2 cellular contexts compared by ENCODE assay signal in the genomic region with DNA sequence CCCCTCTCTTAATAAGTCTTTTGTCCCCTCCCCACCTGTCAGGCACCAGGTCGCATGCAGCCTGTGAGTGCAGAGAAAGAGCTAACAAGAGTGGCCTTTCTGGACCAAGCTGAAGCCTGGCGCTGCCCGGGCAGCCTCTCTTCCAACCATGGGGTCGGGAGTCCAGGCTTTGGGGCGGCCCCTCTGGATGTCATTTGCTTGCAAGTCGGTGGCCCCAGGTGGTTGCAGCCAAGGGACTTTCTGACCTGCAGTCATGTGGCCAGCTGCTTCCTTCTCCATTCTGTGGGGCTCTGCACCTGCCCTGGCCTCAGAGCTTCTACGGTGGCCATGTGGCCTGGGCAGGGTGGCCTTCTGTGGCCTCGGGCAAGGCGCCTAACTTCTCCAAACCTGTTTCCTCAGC.
TF ChIP-seq lines count a peak whose summit lies in the region.

No MANE protein-coding gene starts in this region.

TF ChIP-seq in H1, 55 proteins besides CTCF, POLR2A, EP300 and RAD21:
- TF ChIP-seq KDM4A (IDR thresholded peaks at IDR 0.05; ENCODE audit: low read depth, low read length, severe bottlenecking) = no peak
- TF ChIP-seq HDAC6 (IDR thresholded peaks at IDR 0.05; ENCODE audit: low read depth, low read length) = no peak
- TF ChIP-seq EZH2 (IDR thresholded peaks at IDR 0.05; ENCODE audit: low read depth, low read length, severe bottlenecking) = no peak
- no peak for TF ChIP-seq YY1 (IDR thresholded peaks at IDR 0.05; ENCODE audit: low read depth, low read length)
- TF ChIP-seq SP2 (IDR thresholded peaks at IDR 0.05; ENCODE audit: low read length) = no peak
- TF ChIP-seq NANOG (IDR thresholded peaks at IDR 0.05; ENCODE audit: insufficient read depth, low read depth, low read length, poor library complexity, severe bottlenecking) = no peak
- TF ChIP-seq, protein P1, sequence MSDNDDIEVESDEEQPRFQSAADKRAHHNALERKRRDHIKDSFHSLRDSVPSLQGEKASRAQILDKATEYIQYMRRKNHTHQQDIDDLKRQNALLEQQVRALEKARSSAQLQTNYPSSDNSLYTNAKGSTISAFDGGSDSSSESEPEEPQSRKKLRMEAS (IDR thresholded peaks at IDR 0.05) = no peak
- TF ChIP-seq CHD1 (IDR thresholded peaks at IDR 0.05; ENCODE audit: low read depth, low read length) = no peak
- TF ChIP-seq BRCA1 (IDR thresholded peaks at IDR 0.05; ENCODE audit: low read depth, low read length) = no peak
- no peak for TF ChIP-seq SRF (IDR thresholded peaks at IDR 0.05; ENCODE audit: low read depth, low read length)
- TF ChIP-seq, protein P2, sequence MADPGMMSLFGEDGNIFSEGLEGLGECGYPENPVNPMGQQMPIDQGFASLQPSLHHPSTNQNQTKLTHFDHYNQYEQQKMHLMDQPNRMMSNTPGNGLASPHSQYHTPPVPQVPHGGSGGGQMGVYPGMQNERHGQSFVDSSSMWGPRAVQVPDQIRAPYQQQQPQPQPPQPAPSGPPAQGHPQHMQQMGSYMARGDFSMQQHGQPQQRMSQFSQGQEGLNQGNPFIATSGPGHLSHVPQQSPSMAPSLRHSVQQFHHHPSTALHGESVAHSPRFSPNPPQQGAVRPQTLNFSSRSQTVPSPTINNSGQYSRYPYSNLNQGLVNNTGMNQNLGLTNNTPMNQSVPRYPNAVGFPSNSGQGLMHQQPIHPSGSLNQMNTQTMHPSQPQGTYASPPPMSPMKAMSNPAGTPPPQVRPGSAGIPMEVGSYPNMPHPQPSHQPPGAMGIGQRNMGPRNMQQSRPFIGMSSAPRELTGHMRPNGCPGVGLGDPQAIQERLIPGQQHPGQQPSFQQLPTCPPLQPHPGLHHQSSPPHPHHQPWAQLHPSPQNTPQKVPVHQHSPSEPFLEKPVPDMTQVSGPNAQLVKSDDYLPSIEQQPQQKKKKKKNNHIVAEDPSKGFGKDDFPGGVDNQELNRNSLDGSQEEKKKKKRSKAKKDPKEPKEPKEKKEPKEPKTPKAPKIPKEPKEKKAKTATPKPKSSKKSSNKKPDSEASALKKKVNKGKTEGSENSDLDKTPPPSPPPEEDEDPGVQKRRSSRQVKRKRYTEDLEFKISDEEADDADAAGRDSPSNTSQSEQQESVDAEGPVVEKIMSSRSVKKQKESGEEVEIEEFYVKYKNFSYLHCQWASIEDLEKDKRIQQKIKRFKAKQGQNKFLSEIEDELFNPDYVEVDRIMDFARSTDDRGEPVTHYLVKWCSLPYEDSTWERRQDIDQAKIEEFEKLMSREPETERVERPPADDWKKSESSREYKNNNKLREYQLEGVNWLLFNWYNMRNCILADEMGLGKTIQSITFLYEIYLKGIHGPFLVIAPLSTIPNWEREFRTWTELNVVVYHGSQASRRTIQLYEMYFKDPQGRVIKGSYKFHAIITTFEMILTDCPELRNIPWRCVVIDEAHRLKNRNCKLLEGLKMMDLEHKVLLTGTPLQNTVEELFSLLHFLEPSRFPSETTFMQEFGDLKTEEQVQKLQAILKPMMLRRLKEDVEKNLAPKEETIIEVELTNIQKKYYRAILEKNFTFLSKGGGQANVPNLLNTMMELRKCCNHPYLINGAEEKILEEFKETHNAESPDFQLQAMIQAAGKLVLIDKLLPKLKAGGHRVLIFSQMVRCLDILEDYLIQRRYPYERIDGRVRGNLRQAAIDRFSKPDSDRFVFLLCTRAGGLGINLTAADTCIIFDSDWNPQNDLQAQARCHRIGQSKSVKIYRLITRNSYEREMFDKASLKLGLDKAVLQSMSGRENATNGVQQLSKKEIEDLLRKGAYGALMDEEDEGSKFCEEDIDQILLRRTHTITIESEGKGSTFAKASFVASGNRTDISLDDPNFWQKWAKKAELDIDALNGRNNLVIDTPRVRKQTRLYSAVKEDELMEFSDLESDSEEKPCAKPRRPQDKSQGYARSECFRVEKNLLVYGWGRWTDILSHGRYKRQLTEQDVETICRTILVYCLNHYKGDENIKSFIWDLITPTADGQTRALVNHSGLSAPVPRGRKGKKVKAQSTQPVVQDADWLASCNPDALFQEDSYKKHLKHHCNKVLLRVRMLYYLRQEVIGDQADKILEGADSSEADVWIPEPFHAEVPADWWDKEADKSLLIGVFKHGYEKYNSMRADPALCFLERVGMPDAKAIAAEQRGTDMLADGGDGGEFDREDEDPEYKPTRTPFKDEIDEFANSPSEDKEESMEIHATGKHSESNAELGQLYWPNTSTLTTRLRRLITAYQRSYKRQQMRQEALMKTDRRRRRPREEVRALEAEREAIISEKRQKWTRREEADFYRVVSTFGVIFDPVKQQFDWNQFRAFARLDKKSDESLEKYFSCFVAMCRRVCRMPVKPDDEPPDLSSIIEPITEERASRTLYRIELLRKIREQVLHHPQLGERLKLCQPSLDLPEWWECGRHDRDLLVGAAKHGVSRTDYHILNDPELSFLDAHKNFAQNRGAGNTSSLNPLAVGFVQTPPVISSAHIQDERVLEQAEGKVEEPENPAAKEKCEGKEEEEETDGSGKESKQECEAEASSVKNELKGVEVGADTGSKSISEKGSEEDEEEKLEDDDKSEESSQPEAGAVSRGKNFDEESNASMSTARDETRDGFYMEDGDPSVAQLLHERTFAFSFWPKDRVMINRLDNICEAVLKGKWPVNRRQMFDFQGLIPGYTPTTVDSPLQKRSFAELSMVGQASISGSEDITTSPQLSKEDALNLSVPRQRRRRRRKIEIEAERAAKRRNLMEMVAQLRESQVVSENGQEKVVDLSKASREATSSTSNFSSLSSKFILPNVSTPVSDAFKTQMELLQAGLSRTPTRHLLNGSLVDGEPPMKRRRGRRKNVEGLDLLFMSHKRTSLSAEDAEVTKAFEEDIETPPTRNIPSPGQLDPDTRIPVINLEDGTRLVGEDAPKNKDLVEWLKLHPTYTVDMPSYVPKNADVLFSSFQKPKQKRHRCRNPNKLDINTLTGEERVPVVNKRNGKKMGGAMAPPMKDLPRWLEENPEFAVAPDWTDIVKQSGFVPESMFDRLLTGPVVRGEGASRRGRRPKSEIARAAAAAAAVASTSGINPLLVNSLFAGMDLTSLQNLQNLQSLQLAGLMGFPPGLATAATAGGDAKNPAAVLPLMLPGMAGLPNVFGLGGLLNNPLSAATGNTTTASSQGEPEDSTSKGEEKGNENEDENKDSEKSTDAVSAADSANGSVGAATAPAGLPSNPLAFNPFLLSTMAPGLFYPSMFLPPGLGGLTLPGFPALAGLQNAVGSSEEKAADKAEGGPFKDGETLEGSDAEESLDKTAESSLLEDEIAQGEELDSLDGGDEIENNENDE (IDR thresholded peaks at IDR 0.05; ENCODE audit: insufficient replicate concordance, low read length) = no peak
- no peak for TF ChIP-seq BACH1 (IDR thresholded peaks at IDR 0.05; ENCODE audit: low read length)
- no peak for TF ChIP-seq GTF2F1 (IDR thresholded peaks at IDR 0.05; ENCODE audit: borderline replicate concordance, low read depth, low read length)

TF ChIP-seq in liver, 16 proteins besides CTCF, POLR2A, EP300 and RAD21:
- TF ChIP-seq RXRA (IDR thresholded peaks at IDR 0.05) (peak in 1 of 2 donors; percentile 45), HNF4A (conservative IDR thresholded peaks at IDR 0.05) (peak in 1 of 2 donors; percentile 67), TAF1 (conservative IDR thresholded peaks at IDR 0.05) (no peak), NR2F2 (IDR thresholded peaks at IDR 0.05) (no peak), JUND (IDR thresholded peaks at IDR 0.05) (no peak), EGR1 (IDR thresholded peaks at IDR 0.05; ENCODE audit: low read depth in 2 of 2) (no peak), YY1 (IDR thresholded peaks at IDR 0.05) (no peak), SP1 (IDR thresholded peaks at IDR 0.05) (no peak)
- TF ChIP-seq, protein P3, sequence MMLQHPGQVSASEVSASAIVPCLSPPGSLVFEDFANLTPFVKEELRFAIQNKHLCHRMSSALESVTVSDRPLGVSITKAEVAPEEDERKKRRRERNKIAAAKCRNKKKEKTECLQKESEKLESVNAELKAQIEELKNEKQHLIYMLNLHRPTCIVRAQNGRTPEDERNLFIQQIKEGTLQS (IDR thresholded peaks at IDR 0.05) = no peak
TF ChIP-seq in liver: peak in this region for 2.
